ENCODE assay signal across 1 cellular context in the genomic region with DNA sequence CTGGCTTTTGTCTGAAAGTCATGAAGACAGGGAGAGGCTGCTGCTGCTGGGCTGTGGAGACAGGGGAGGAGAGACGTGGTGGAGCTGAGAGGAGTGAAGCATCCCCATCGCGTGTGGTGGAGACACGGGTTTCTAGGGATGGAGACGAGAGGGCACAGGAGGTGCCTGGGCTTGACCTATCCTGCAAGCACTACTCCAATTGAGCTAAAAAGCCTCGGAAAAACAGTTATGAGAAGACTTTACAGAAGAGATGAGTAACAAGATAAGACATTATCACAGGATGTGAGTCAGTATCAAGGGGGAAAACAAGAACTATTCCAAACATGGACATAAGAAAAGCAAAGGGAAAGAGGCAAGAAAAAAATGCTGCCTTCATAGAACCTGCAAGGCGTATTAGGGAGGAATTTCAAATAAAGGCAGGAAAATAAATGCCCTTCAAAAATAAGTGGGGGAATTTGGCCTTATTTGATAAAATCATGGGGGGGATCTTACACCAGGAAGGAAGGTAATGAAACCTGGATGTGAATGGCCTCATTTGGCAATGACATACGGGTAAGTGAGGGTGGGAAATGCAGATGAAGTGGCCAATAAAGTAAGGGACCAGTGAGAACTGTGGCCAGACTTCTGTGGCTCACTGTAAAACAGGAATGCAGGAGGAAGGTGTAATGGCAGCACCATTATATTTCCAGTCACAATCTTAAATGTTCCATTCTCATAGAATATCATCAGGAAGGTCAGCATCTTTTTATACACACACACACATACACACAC.
TF ChIP-seq lines count a peak whose summit lies in the region.

No MANE protein-coding gene starts in this region.

TF ChIP-seq in H1, 55 proteins besides CTCF, POLR2A, EP300 and RAD21:
- TF ChIP-seq CHD1 (IDR thresholded peaks at IDR 0.05; ENCODE audit: low read depth, low read length) = no peak
- TF ChIP-seq SP2 (IDR thresholded peaks at IDR 0.05; ENCODE audit: low read length) = no peak
- TF ChIP-seq NRF1 (IDR thresholded peaks at IDR 0.05; ENCODE audit: low read depth, low read length) = no peak
- TF ChIP-seq BRCA1 (IDR thresholded peaks at IDR 0.05; ENCODE audit: low read depth, low read length) = no peak
